Comparison of ENCODE assay signal across 8 cellular contexts in genomic region chr17:8964801-8965393, GRCh38. TPM values are rescaled to one million over a fixed set of nuclear protein-coding genes. Genes with fewer than 3 reads are reported as not detected.
DNase-seq lines count a peak whose midpoint lies in the region; ATAC-seq and TF ChIP-seq lines count a peak whose summit lies in the region.

No MANE protein-coding gene starts in this region.

- WGBS in suprapubic skin, result 56% methylated on average over 25 of the region's 32 CpGs

- H4K20me1 ChIP-seq in Karpas-422 (ENCODE audit: insufficient read depth, low read depth, low read length), result no peaks in the 10 kb centered on the region

- H3K27me3 ChIP-seq in iPS-20b (ENCODE audit: insufficient read depth, low read length) (peaks cover 49% of the 10 kb centered on the region), suprapubic skin (peaks cover 48% of the 10 kb centered on the region), Karpas-422 (ENCODE audit: low read length) (no peaks in the 10 kb centered on the region)

- H3K27ac ChIP-seq in iPS-20b (ENCODE audit: low read length) (no peak overlapping the region), suprapubic skin (peak overlapping the region; percentile 64), Karpas-422 (ENCODE audit: low read length) (no peak overlapping the region)

- H3K9me3 ChIP-seq in iPS-20b (ENCODE audit: insufficient read depth, low read depth, low read length), result no peaks in the 10 kb centered on the region
- no peaks in the 10 kb centered on the region for H3K9me3 ChIP-seq in suprapubic skin
- H3K9me3 ChIP-seq in Karpas-422 (ENCODE audit: low read length), result no peaks in the 10 kb centered on the region

- no peak for TF ChIP-seq EP300 in suprapubic skin (IDR thresholded peaks at IDR 0.05)

- no peaks in the 10 kb centered on the region for H3K36me3 ChIP-seq in iPS-20b (ENCODE audit: insufficient read depth, low read depth, low read length)
- H3K36me3 ChIP-seq in suprapubic skin, result no peaks in the 10 kb centered on the region
- no peaks in the 10 kb centered on the region for H3K36me3 ChIP-seq in Karpas-422 (ENCODE audit: insufficient read depth, low read length)

- no peak overlapping the region for H3K4me2 ChIP-seq in Karpas-422 (ENCODE audit: low read depth, low read length, poor library complexity, severe bottlenecking)

- no peak for TF ChIP-seq POLR2A in suprapubic skin (IDR thresholded peaks at IDR 0.05)

- DNase-seq in activated CD8-positive, alpha-beta memory T cell treated with anti-CD3 and anti-CD28 coated beads for 24 hours, result peak; percentile 80
- DNase-seq in suprapubic skin (ENCODE audit: low spot score in 2 of 2), result no peak
- no peak for DNase-seq in RKO (ENCODE audit: low spot score)
- DNase-seq in Karpas-422, result no peak

- H3K9ac ChIP-seq in iPS-20b (ENCODE audit: low read depth, low read length), result no peak overlapping the region
- H3K9ac ChIP-seq in Karpas-422 (ENCODE audit: low read length), result no peak overlapping the region

- peaks cover 3% of the 10 kb centered on the region; the same call in 1 of the 2 replicates for H3K9me2 ChIP-seq in Karpas-422 (replicated peaks; ENCODE audit: insufficient read depth, low read length)

- no peak overlapping the region for H2AFZ ChIP-seq in Karpas-422 (ENCODE audit: low read length)

- ATAC-seq in GM18868 (IDR thresholded peaks at IDR 0.05; ENCODE audit: unreplicated experiment) (peak; percentile 11), HG03135 (IDR thresholded peaks at IDR 0.05; ENCODE audit: unreplicated experiment) (peak; percentile 18), HG03457 (IDR thresholded peaks at IDR 0.05; ENCODE audit: unreplicated experiment) (no peak)

- H3K4me1 ChIP-seq in iPS-20b (ENCODE audit: insufficient read depth, low read length) (no peaks in the 10 kb centered on the region), suprapubic skin (peaks cover 8% of the 10 kb centered on the region), Karpas-422 (ENCODE audit: low read length) (no peaks in the 10 kb centered on the region; the same call in 1 of the 2 replicates)

- TF ChIP-seq CTCF in suprapubic skin (IDR thresholded peaks at IDR 0.05), result no peak

- H3K4me3 ChIP-seq in iPS-20b (ENCODE audit: low read length) (peak overlapping the region; percentile 76), suprapubic skin (peak overlapping the region; percentile 47), Karpas-422 (ENCODE audit: low read length) (no peak overlapping the region)

- H3K79me2 ChIP-seq in Karpas-422 (ENCODE audit: low read length), result no peaks in the 10 kb centered on the region

RNA-seq across cellular contexts. Expression of gene PIK3R5, which starts 0.6 kb away (rescaled TPM):
- 10 to 100 TPM in 1 of 4 donors, 1 to 10 TPM in 3; 3.6 to 13.5 (median 5.0) TPM for total RNA-seq in suprapubic skin
- total RNA-seq in Karpas-422 (2014; rRNA removed; shearing (Covaris generic); ENCODE audit: low replicate concordance), result not detected in 2 replicates

RNA-seq across cellular contexts. Expression of gene NTN1, which starts 56.4 kb away (rescaled TPM):
- 1 to 10 TPM; 2.4 to 5.9 (median 3.4) TPM for total RNA-seq in suprapubic skin
- total RNA-seq in Karpas-422 (2014; rRNA removed; shearing (Covaris generic); ENCODE audit: low replicate concordance), result not detected in 2 replicates
